Comparison of ENCODE assay signal across 8 cellular contexts in the genomic region with DNA sequence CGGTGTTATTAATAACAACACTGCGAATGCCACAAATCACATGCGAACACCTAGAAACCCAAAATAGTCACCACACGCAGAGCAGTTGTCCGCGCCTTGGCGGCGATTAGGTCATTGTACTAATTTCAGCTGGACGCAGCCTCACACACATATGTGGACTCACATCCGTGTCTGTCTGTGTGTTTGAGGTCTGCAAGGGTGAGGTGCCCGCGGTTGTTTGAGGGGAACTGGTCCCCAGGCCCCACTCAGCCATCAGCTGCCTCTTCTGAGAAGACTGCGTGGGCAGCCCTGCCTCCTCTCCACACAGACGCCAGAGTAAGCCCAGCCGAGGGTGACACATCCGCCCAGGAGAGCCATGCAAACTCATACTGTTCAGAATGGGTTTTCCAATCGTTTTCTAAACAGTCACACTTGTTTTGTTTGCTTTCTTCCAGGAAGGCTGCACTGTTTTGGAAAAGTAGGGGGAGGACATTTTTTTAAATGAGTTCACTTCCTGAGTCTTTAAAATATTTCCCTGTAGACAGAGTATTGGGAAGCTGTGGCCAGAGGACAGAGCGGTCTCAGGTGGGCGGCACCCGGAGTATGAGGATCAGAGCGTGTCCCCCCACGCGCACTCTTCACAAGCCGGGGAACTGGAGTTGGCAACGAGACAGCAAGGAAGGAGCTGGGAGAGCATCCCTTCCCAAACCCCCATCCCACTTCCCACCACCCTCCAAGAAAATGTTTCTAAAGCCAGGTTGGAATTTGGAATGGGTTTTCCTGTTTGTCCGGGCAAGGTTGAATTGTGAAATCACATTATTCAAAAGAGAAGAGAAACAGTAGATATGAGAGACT. TPM values are rescaled to one million over a fixed set of nuclear protein-coding genes. Genes with fewer than 3 reads are reported as not detected.
DNase-seq lines count a peak whose midpoint lies in the region; ATAC-seq and TF ChIP-seq lines count a peak whose summit lies in the region.

No MANE protein-coding gene starts in this region.

- ATAC-seq in HG03045 (IDR thresholded peaks at IDR 0.05; ENCODE audit: unreplicated experiment) (peak; percentile 59), RWPE2 (ENCODE audit: low read depth) (peak; percentile 54)

- no peaks in the 10 kb centered on the region for H3K9me3 ChIP-seq in RWPE2 (ENCODE audit: severe bottlenecking)

- H3K27me3 ChIP-seq in RWPE2 (ENCODE audit: insufficient read depth, poor library complexity, severe bottlenecking): no peaks in the 10 kb centered on the region

- no peak overlapping the region for H3K4me3 ChIP-seq in RWPE2 (ENCODE audit: severe bottlenecking)

- WGBS in adipose tissue, 3 donors: 24 to 46% (median 44%) methylated on average over 26 of the region's 26 CpGs

- H3K36me3 ChIP-seq in RWPE2 (ENCODE audit: low read depth): no peaks in the 10 kb centered on the region

- peak; percentile 84 for DNase-seq in NK-92 treated with Interleukin-12 subunit alpha and Interleukin-12 subunit beta, amount 100 ng/mL, for 24 hours (lab: John Stamatoyannopoulos, UW)
- DNase-seq in NK-92 (lab: John Stamatoyannopoulos, UW; ENCODE audit: unreplicated experiment) (no peak), RWPE2 (ENCODE audit: low spot score) (no peak), iris pigment epithelial cell (ENCODE audit: low read depth) (peak; percentile 90), iPS-NIHi7 (ENCODE audit: extremely low spot score) (no peak)
- peak; percentile 17 to 53 for DNase-seq in stimulated activated CD4-positive, alpha-beta T cell treated with anti-CD3 and anti-CD28 coated beads, Interleukin-15, amount 100 ng/mL, for 1 hour (ENCODE audit: low read depth in 1 of 2, low spot score in 1 of 2)

- peak overlapping the region; percentile 83 for H3K27ac ChIP-seq in RWPE2 (ENCODE audit: poor library complexity, severe bottlenecking)
- peak overlapping the region; percentile 85 for H3K27ac ChIP-seq in adipose tissue (ENCODE audit: low read depth, low read length)

- no peak for TF ChIP-seq CTCF in RWPE2 (IDR thresholded peaks at IDR 0.05; ENCODE audit: poor library complexity, severe bottlenecking)

- peaks cover 55% of the 10 kb centered on the region for H3K4me1 ChIP-seq in RWPE2 (ENCODE audit: insufficient read depth, poor library complexity, severe bottlenecking)

RNA-seq across cellular contexts. Expression of a gene that starts 53.3 kb away (rescaled TPM):
- polyA plus RNA-seq in adipose tissue: 10 to 100 TPM; 59.3 to 82.1 (median 59.6) TPM

Comparison
In these comparisons a context has a peak if more than half of its experiments do, and no peak if none do; other contexts are left out.
1. DNase-seq: peak in NK-92 treated with Interleukin-12 subunit alpha and Interleukin-12 subunit beta, amount 100 ng/mL, for 24 hours (single experiment), iris pigment epithelial cell (single experiment) and stimulated activated CD4-positive, alpha-beta T cell treated with anti-CD3 and anti-CD28 coated beads, Interleukin-15, amount 100 ng/mL, for 1 hour (2 of 2); none in NK-92 (single experiment), RWPE2 (single experiment) and iPS-NIHi7 (single experiment).